Comparison of ENCODE assay signal across 9 cellular contexts in the genomic region with DNA sequence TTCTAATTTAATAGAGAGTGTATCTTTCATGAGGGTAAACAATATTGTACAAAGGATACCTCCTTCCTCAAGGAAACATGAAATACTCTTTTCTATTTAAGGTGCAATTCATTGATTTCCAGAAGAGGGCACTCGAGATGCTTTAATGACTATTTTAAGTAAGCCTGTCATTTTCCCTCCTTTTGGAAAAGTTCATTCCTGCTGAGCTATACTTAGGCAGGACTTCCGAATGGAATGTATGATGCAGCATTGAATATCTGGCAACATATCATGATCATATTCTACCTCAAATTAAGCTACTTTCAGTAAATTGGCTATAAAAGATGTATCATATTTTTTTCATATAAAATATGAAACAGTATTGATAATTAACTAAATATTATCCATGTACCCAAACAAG. TPM values are rescaled to one million over a fixed set of nuclear protein-coding genes. Genes with fewer than 3 reads are reported as not detected.
DNase-seq lines count a peak whose midpoint lies in the region; ATAC-seq, FAIRE-seq and TF ChIP-seq lines count a peak whose summit lies in the region.
"Had no signal": no experiment of that assay in that cellular context is flagged by ENCODE, and none has a peak within 500 bp of the region (broad histone marks: within the 10 kb centered on the region; RNA-seq: fewer than 3 reads in every experiment).

No MANE protein-coding gene starts in this region.

- peak; percentile 49 for ATAC-seq in HG03378 (IDR thresholded peaks at IDR 0.05; ENCODE audit: unreplicated experiment)
- ATAC-seq in HG02938 (IDR thresholded peaks at IDR 0.05; ENCODE audit: unreplicated experiment): no peak
- ATAC-seq in activated T-cell treated with anti-CD3 and anti-CD28 coated beads, Interleukin-2, amount 50 U/mL, for 4 hours: no peak

- H3K4me3 Mint-ChIP-seq in nephron progenitor cell: no peak overlapping the region
- no peak overlapping the region for H3K4me3 Mint-ChIP-seq in activated T-cell treated with anti-CD3 and anti-CD28 coated beads, Interleukin-2, amount 50 U/mL, for 4 hours

- H3K9me3 ChIP-seq in BE2C (no peaks in the 10 kb centered on the region), endothelial cell of umbilical vein (replicated peaks; ENCODE audit: control insufficient read depth, insufficient read depth, low read length) (no peaks in the 10 kb centered on the region)
- H3K9me3 ChIP-seq: HAP-1 had no signal

- dilution Hi-C loops in endothelial cell of umbilical vein (cut with MboI; ENCODE audit: extremely low pct_ligation_motif_present, low sequenced_read_pairs): no loop called here

- POLR2A ChIA-PET in endothelial cell of umbilical vein (lab: Charles Lee): interaction anchor here (1.0 kb wide), 1 partner anchor 214 kb away, joined by 3 read pairs; no protein-coding TSS in a partner anchor

- H3K4me2 ChIP-seq in endothelial cell of umbilical vein (ENCODE audit: insufficient read depth, low read length): no peak overlapping the region

- H4K20me1 ChIP-seq in endothelial cell of umbilical vein (replicated peaks; ENCODE audit: control insufficient read depth, extremely low read depth, insufficient read depth, low read length): no peaks in the 10 kb centered on the region

- no peak overlapping the region for H3K27ac ChIP-seq in endothelial cell of umbilical vein (ENCODE audit: insufficient read depth, low read depth, low read length)

- H3K9me3 Mint-ChIP-seq in nephron progenitor cell: no peaks in the 10 kb centered on the region
- no peaks in the 10 kb centered on the region for H3K9me3 Mint-ChIP-seq in activated T-cell treated with anti-CD3 and anti-CD28 coated beads, Interleukin-2, amount 50 U/mL, for 4 hours

- no TSS peak for BruUV-seq in endothelial cell of umbilical vein (replicated peaks; lab: Mats Ljungman, UMichigan)

- H2AFZ ChIP-seq in endothelial cell of umbilical vein (ENCODE audit: low read depth, low read length): no peak overlapping the region

- no peak for TF ChIP-seq POLR2A in endothelial cell of umbilical vein (IDR thresholded peaks at IDR 0.05; ENCODE audit: low read depth, low read length)

- H3K9ac ChIP-seq in endothelial cell of umbilical vein (replicated peaks; ENCODE audit: extremely low read depth, insufficient read depth, low read length): no peak overlapping the region

- H3K36me3 Mint-ChIP-seq in nephron progenitor cell (ENCODE audit: low read depth): peaks cover 24% of the 10 kb centered on the region
- H3K36me3 Mint-ChIP-seq in activated T-cell treated with anti-CD3 and anti-CD28 coated beads, Interleukin-2, amount 50 U/mL, for 4 hours (ENCODE audit: insufficient read depth): no peaks in the 10 kb centered on the region

- H3K4me3 ChIP-seq in BE2C (ENCODE audit: low read depth, low read length) (no peak overlapping the region), endothelial cell of umbilical vein (replicated peaks in 1 of 3; ENCODE audit: insufficient read depth in 1 of 3, low read depth in 1 of 3, low read length in 3 of 3) (no peak overlapping the region)
- H3K4me3 ChIP-seq: HAP-1 had no signal

- H3K4me1 Mint-ChIP-seq in nephron progenitor cell: no peaks in the 10 kb centered on the region
- H3K4me1 Mint-ChIP-seq in activated T-cell treated with anti-CD3 and anti-CD28 coated beads, Interleukin-2, amount 50 U/mL, for 4 hours (ENCODE audit: low read depth): no peaks in the 10 kb centered on the region

- intact Hi-C loops in endothelial cell of umbilical vein (cut with micrococcal nuclease): loop anchor here (1.0 to 2.0 kb wide), 4 partner anchors 62 to 214 kb away; no protein-coding TSS in a partner anchor

- H3K27ac Mint-ChIP-seq in nephron progenitor cell: no peak overlapping the region

- no peaks in the 10 kb centered on the region for H3K9me1 ChIP-seq in endothelial cell of umbilical vein (replicated peaks; ENCODE audit: control insufficient read depth, extremely low read depth, insufficient read depth, low read length)

- no peak for DNase-seq in BE2C
- peak; percentile 77 for DNase-seq in OCI-M1 (lab: John Stamatoyannopoulos, UW)
- DNase-seq in endothelial cell of umbilical vein (ENCODE audit: low read depth, low spot score): peak; percentile 83
- no peak for DNase-seq in nephron progenitor cell
- DNase-seq in activated T-cell treated with anti-CD3 and anti-CD28 coated beads, Interleukin-2, amount 50 U/mL, for 4 hours: no peak
- DNase-seq in 8988T: no peak

- CTCF ChIA-PET in endothelial cell of umbilical vein (lab: Charles Lee): interaction anchor here (0.6 to 7.1 kb wide), 57 partner anchors 9 to 687 kb away, joined by 3 to 187 read pairs (median 4); a partner anchor contains a TSS

- H3K27me3 ChIP-seq in BE2C (no peaks in the 10 kb centered on the region), endothelial cell of umbilical vein (ENCODE audit: control insufficient read depth in 2 of 2, insufficient read depth in 2 of 2, low read length in 2 of 2) (no peaks in the 10 kb centered on the region)

- no peaks in the 10 kb centered on the region for H3K4me1 ChIP-seq in BE2C
- peaks cover 4% of the 10 kb centered on the region for H3K4me1 ChIP-seq in endothelial cell of umbilical vein (ENCODE audit: control insufficient read depth, extremely low read depth, insufficient read depth, low read length)

- H3K79me2 ChIP-seq in endothelial cell of umbilical vein (ENCODE audit: control insufficient read depth, insufficient read depth, low read length): no peaks in the 10 kb centered on the region

- peaks cover 20% of the 10 kb centered on the region for H3K36me3 ChIP-seq in BE2C
- peaks cover 9 to 17% of the 10 kb centered on the region in 2 experiments for H3K36me3 ChIP-seq in endothelial cell of umbilical vein (ENCODE audit: control insufficient read depth in 2 of 2, extremely low read depth in 1 of 2, insufficient read depth in 2 of 2, low read length in 2 of 2)

- TF ChIP-seq CTCF in BE2C (IDR thresholded peaks at IDR 0.05; ENCODE audit: low read depth, low read length) (peak; percentile 44; the same call in 1 of the 2 replicates), endothelial cell of umbilical vein (IDR thresholded peaks at IDR 0.05; ENCODE audit: extremely low read depth in 1 of 2, insufficient read depth in 1 of 2, low read depth in 1 of 2, low read length in 2 of 2) (peak; percentile 41 to 42), nephron progenitor cell (IDR thresholded peaks at IDR 0.05) (peak; percentile 53)

- FAIRE-seq in endothelial cell of umbilical vein (lab: Jason Lieb, UNC): peak; percentile 44

- no peaks in the 10 kb centered on the region for H3K27me3 Mint-ChIP-seq in nephron progenitor cell (ENCODE audit: low read depth, poor library complexity)
- peaks cover 6% of the 10 kb centered on the region for H3K27me3 Mint-ChIP-seq in activated T-cell treated with anti-CD3 and anti-CD28 coated beads, Interleukin-2, amount 50 U/mL, for 4 hours (ENCODE audit: low read depth)

TF ChIP-seq in endothelial cell of umbilical vein, 7 proteins besides CTCF, POLR2A, EP300 and RAD21:
- no peak for TF ChIP-seq EZH2 (IDR thresholded peaks at IDR 0.05; ENCODE audit: borderline replicate concordance, low read depth, low read length, severe bottlenecking)
- TF ChIP-seq GATA2 (IDR thresholded peaks at IDR 0.05; ENCODE audit: insufficient read depth, insufficient read length, low read depth, low read length): no peak
- no peak for TF ChIP-seq JUN (IDR thresholded peaks at IDR 0.05; ENCODE audit: borderline replicate concordance, insufficient read depth, insufficient read length, low read depth)
- TF ChIP-seq, protein P1, sequence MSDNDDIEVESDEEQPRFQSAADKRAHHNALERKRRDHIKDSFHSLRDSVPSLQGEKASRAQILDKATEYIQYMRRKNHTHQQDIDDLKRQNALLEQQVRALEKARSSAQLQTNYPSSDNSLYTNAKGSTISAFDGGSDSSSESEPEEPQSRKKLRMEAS (IDR thresholded peaks at IDR 0.05; ENCODE audit: insufficient read depth, insufficient read length): no peak
- no peak for TF ChIP-seq FOS (IDR thresholded peaks at IDR 0.05; ENCODE audit: borderline replicate concordance, insufficient read depth, low read length)
- no peak for TF ChIP-seq POLR2AphosphoS5 (IDR thresholded peaks at IDR 0.05; ENCODE audit: insufficient read depth, low read depth, low read length)
- no peak for TF ChIP-seq MYC (IDR thresholded peaks at IDR 0.05; ENCODE audit: low read depth, low read length)

RNA-seq across cellular contexts. Expression of a gene that starts 5.0 kb away (rescaled TPM):
- 91.0 TPM for polyA plus RNA-seq in BE2C (2012; ENCODE audit: insufficient read depth, insufficient read length, low read depth)
- 206 and 253 TPM in 2 replicates for total RNA-seq in endothelial cell of umbilical vein
- 62.3 and 70.2 TPM in 2 replicates for polyA plus RNA-seq in endothelial cell of umbilical vein
- 37.1 and 41.0 TPM in 2 replicates for polyA plus RNA-seq in endothelial cell of umbilical vein (2011; cell fraction: cytosol; rRNA removed)
- polyA plus RNA-seq in endothelial cell of umbilical vein (2011; cell fraction: nucleus; rRNA removed): 386 and 476 TPM in 2 replicates
- 110 and 119 TPM in 2 replicates for polyA plus RNA-seq in endothelial cell of umbilical vein (2012)
- 406 and 457 TPM in 2 replicates for polyA minus RNA-seq in endothelial cell of umbilical vein
- 27.3 TPM for polyA minus RNA-seq in endothelial cell of umbilical vein (2011; cell fraction: cytosol; rRNA and poly(A)+ RNA removed)
- polyA minus RNA-seq in endothelial cell of umbilical vein (2011; cell fraction: nucleus; rRNA and poly(A)+ RNA removed): 1,287 and 1,746 TPM in 2 replicates
- 1 to 10 TPM; 2.3 to 4.7 (median 3.5) TPM for total RNA-seq in activated T-cell treated with anti-CD3 and anti-CD28 coated beads, Interleukin-2, amount 50 U/mL, for 4 hours

Comparison
In these comparisons a context has a peak if more than half of its experiments do, and no peak if none do; other contexts are left out.
1. DNase-seq: peak in OCI-M1 (single experiment) and endothelial cell of umbilical vein (single experiment); none in BE2C (single experiment), nephron progenitor cell (single experiment), activated T-cell treated with anti-CD3 and anti-CD28 coated beads, Interleukin-2, amount 50 U/mL, for 4 hours (single experiment) and 8988T (single experiment).
2. RNA of a gene that starts 5.0 kb away (total RNA-seq): 206 to 253 TPM in endothelial cell of umbilical vein; 2.3 to 4.7 TPM in activated T-cell treated with anti-CD3 and anti-CD28 coated beads, Interleukin-2, amount 50 U/mL, for 4 hours; every median in the first group is over 10 times any median in the second.
3. Peak in every context shown above with its lines, with median percentiles within 50 percentile points of each other: CTCF ChIP-seq.